6 cellular contexts compared by ENCODE assay signal in the genomic region with DNA sequence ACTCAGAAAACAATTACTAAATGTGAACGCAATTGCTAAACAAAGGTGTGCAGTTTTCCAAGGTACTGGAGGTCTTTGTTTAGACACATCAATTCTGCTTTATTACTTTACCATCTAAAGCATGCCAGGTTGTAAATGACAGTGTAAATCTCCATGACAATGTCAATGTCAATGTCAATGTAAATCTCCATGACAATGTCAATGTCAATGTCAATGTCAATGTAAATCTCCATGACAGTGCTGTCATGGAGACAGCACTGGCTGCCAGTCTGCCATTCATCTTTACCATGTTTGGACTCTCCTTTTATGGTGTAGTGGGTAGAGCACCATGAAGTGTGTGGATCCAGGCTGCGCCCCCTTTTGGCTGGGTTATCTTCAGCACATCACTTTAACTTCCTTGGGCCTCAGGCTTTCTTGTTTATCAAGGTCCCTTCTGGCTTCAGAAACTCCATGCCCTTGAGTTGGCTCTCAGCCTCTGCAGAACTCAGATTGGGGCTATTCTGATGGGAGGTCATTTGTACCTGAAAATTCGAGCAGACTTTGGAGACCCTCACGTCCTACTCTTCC.
DNase-seq lines count a peak whose midpoint lies in the region; ATAC-seq, FAIRE-seq and TF ChIP-seq lines count a peak whose summit lies in the region.
"Not testable (repeated sequence)": the region's sequence is repeated elsewhere in the genome, so short reads cannot be mapped to it uniquely, and the experiment has no call there.

No MANE protein-coding gene starts in this region.

- not testable (repeated sequence) for H3K14ac ChIP-seq in H1 (ENCODE audit: insufficient read length)

- not testable (repeated sequence) for H3K4me3 ChIP-seq in HCT116 (replicated peaks in 1 of 2; ENCODE audit: low read depth in 1 of 2, low read length in 2 of 2); NT2/D1 (ENCODE audit: insufficient read length, low read depth); K562; H1 (ENCODE audit: extremely low read depth in 1 of 4, insufficient read depth in 2 of 4, low read depth in 3 of 4, low read length in 4 of 4); HepG2 (replicated peaks in 1 of 3; ENCODE audit: insufficient read depth in 1 of 3, low read depth in 2 of 3, low read length in 3 of 3)

- not testable (repeated sequence) for H3K18ac ChIP-seq in H1 (ENCODE audit: extremely low read depth, low read length)

- CTCF ChIA-PET in HCT116 (lab: Charles Lee); K562 (lab: Yijun Ruan, JAX; ENCODE audit: low intra/inter-chr PET ratio); H1 (lab: Charles Lee; ENCODE audit: partially characterized antibody); HepG2 (lab: Yijun Ruan, JAX; ENCODE audit: low intra/inter-chr PET ratio, low total read pairs): not testable (repeated sequence)

- RAD21 ChIA-PET in HCT116 (lab: Charles Lee; ENCODE audit: low non-redundant PET in 1 of 2, low total read pairs in 2 of 2, uncharacterized antibody in 2 of 2, unreplicated experiment in 2 of 2) = not testable (repeated sequence)

- H3K4ac ChIP-seq in H1 (replicated peaks; ENCODE audit: insufficient read length, low read depth, low read length) = not testable (repeated sequence)

- H3K36me3 ChIP-seq in HCT116 (ENCODE audit: control insufficient read depth in 1 of 2, insufficient read depth in 2 of 2, low read length in 2 of 2); NT2/D1 (ENCODE audit: insufficient read depth, insufficient read length, low read length); K562 (ENCODE audit: control insufficient read depth, insufficient read depth, low read length); H1 (ENCODE audit: control insufficient read depth in 2 of 4, insufficient read depth in 4 of 4, low read length in 3 of 4); HepG2 (replicated peaks in 1 of 2; ENCODE audit: control insufficient read depth in 1 of 2, insufficient read depth in 2 of 2, low read length in 2 of 2): not testable (repeated sequence)

- TF ChIP-seq RAD21 in HCT116 (IDR thresholded peaks at IDR 0.05; ENCODE audit: low read depth); K562 (CRISPR knock-in tag; conservative IDR thresholded peaks at IDR 0.05 in 1 of 2, IDR thresholded peaks at IDR 0.05 in 1 of 2); H1 (IDR thresholded peaks at IDR 0.05 in 1 of 2, conservative IDR thresholded peaks at IDR 0.05 in 1 of 2; ENCODE audit: low read depth in 2 of 2, low read length in 2 of 2); HepG2 (CRISPR knock-in tag; IDR thresholded peaks at IDR 0.05): not testable (repeated sequence)

- H2BK20ac ChIP-seq in H1 (ENCODE audit: low read length) = not testable (repeated sequence)

- peak; percentile 63; the same call in 1 of the 2 replicates for ATAC-seq in HCT116
- peak; percentile 57; the same call in 2 of the 3 replicates for ATAC-seq in K562
- not testable (repeated sequence) for ATAC-seq in HepG2

- TF ChIP-seq EP300 in K562 (IDR thresholded peaks at IDR 0.05; ENCODE audit: low read length); H1 (IDR thresholded peaks at IDR 0.05; ENCODE audit: borderline replicate concordance in 1 of 2, low read depth in 2 of 2, low read length in 2 of 2); HepG2 (IDR thresholded peaks at IDR 0.05; ENCODE audit: low read depth in 2 of 2, low read length in 2 of 2); HepG2 (CRISPR knock-in tag; IDR thresholded peaks at IDR 0.05; ENCODE audit: borderline replicate concordance): not testable (repeated sequence)

- H4K8ac ChIP-seq in H1 (ENCODE audit: extremely low read depth, insufficient read depth, low read length) = not testable (repeated sequence)

- not testable (repeated sequence) for H3K23me2 ChIP-seq in H1 (ENCODE audit: low read depth, low read length)

- not testable (repeated sequence) for H3K56ac ChIP-seq in H1 (replicated peaks; ENCODE audit: insufficient read length, low read depth, low read length)

- not testable (repeated sequence) for H3K79me1 ChIP-seq in H1 (ENCODE audit: low read depth, low read length)

- not testable (repeated sequence) for H3K9me1 ChIP-seq in K562 (ENCODE audit: control insufficient read depth, insufficient read depth, low read length)

- not testable (repeated sequence) for H3K23ac ChIP-seq in H1 (ENCODE audit: insufficient read length)

- H2BK12ac ChIP-seq in H1 (ENCODE audit: low read depth, low read length) = not testable (repeated sequence)

- TF ChIP-seq POLR2A in HCT116 (IDR thresholded peaks at IDR 0.05; ENCODE audit: borderline replicate concordance, extremely low read depth, insufficient read depth, insufficient read length); K562 (conservative IDR thresholded peaks at IDR 0.05); H1 (IDR thresholded peaks at IDR 0.05; ENCODE audit: control extremely low read depth in 1 of 2, low read depth in 2 of 2, low read length in 2 of 2); HepG2 (IDR thresholded peaks at IDR 0.05; ENCODE audit: insufficient read depth in 1 of 2, low read depth in 2 of 2, low read length in 2 of 2): not testable (repeated sequence)

- not testable (repeated sequence) for H2BK5ac ChIP-seq in H1 (ENCODE audit: low read depth, low read length)

- not testable (repeated sequence) for BruUV-seq in HCT116 (replicated peaks; lab: Mats Ljungman, UMichigan); K562 (replicated peaks; lab: Mats Ljungman, UMichigan); HepG2 (replicated peaks; lab: Mats Ljungman, UMichigan)

- not testable (repeated sequence) for H3K9me3 ChIP-seq in HCT116 (ENCODE audit: control insufficient read depth in 1 of 2, insufficient read depth in 1 of 2, low read depth in 1 of 2, low read length in 2 of 2); NT2/D1 (ENCODE audit: insufficient read depth, low read length); K562 (replicated peaks; ENCODE audit: control insufficient read depth, insufficient read depth, low read depth, low read length); H1 (ENCODE audit: insufficient read depth in 2 of 2, low read depth in 1 of 2, low read length in 1 of 2); HepG2 (ENCODE audit: low read length)

- H2BK15ac ChIP-seq in H1 (ENCODE audit: low read length) = not testable (repeated sequence)

- H3K27ac ChIP-seq in HCT116 (ENCODE audit: low read depth, low read length); K562 (ENCODE audit: extremely low read depth, low read depth, low read length); H1 (ENCODE audit: low read depth, low read length); HepG2 (ENCODE audit: extremely low read length, insufficient read depth, low read length): not testable (repeated sequence)

- H4K5ac ChIP-seq in H1 (ENCODE audit: insufficient read length, low read depth, low read length) = not testable (repeated sequence)

- not testable (repeated sequence) for H3K4me2 ChIP-seq in HCT116 (ENCODE audit: low read length); K562 (ENCODE audit: insufficient read depth, low read length); H1 (ENCODE audit: insufficient read depth in 1 of 2, low read depth in 2 of 2, low read length in 2 of 2); HepG2 (ENCODE audit: low read depth, low read length)

- FAIRE-seq in GM19239 (lab: Jason Lieb, UNC) (peak; percentile 33), K562 (lab: Jason Lieb, UNC) (peak; percentile 32), H1 (lab: Jason Lieb, UNC) (peak; percentile 50), HepG2 (lab: Jason Lieb, UNC) (peak; percentile 65)

- H3K4me1 ChIP-seq in HCT116 (ENCODE audit: control insufficient read depth in 1 of 2, insufficient read depth in 2 of 2, low read length in 2 of 2); NT2/D1 (ENCODE audit: insufficient read depth, insufficient read length); K562 (replicated peaks in 1 of 2; ENCODE audit: control insufficient read depth in 2 of 2, insufficient read depth in 2 of 2, low read length in 2 of 2); H1 (replicated peaks in 1 of 4; ENCODE audit: control insufficient read depth in 3 of 4, insufficient read depth in 4 of 4, low read length in 3 of 4); HepG2 (ENCODE audit: insufficient read depth, low read length): not testable (repeated sequence)

- intact Hi-C loops in HCT116 (cut with micrococcal nuclease); K562 (cut with micrococcal nuclease); HepG2 (cut with micrococcal nuclease; ENCODE audit: unreplicated experiment): not testable (repeated sequence)

- H3K27me3 ChIP-seq in HCT116 (ENCODE audit: insufficient read depth, low read length); NT2/D1 (ENCODE audit: insufficient read depth, insufficient read length); K562 (ENCODE audit: control insufficient read depth in 2 of 2, insufficient read depth in 2 of 2, low read length in 2 of 2); H1 (replicated peaks in 1 of 4; ENCODE audit: control insufficient read depth in 3 of 4, extremely low read depth in 1 of 4, insufficient read depth in 3 of 4, low read length in 3 of 4); HepG2 (ENCODE audit: control insufficient read depth in 1 of 2, insufficient read depth in 2 of 2, low read length in 2 of 2): not testable (repeated sequence)

- H4K20me1 ChIP-seq in HCT116 (ENCODE audit: insufficient read depth); K562 (replicated peaks; ENCODE audit: control insufficient read depth, insufficient read depth, low read length); H1 (replicated peaks in 1 of 2; ENCODE audit: control insufficient read depth in 1 of 2, insufficient read depth in 2 of 2, low read length in 2 of 2); HepG2 (ENCODE audit: insufficient read depth, low read length): not testable (repeated sequence)

- TF ChIP-seq CTCF in HCT116 (IDR thresholded peaks at IDR 0.05 in 2 of 3, conservative IDR thresholded peaks at IDR 0.05 in 1 of 3; ENCODE audit: borderline replicate concordance in 1 of 3, insufficient read depth in 1 of 3, low read depth in 2 of 3, low read length in 2 of 3); K562 (IDR thresholded peaks at IDR 0.05 in 2 of 3, conservative IDR thresholded peaks at IDR 0.05 in 1 of 3; ENCODE audit: insufficient read depth in 2 of 3, low read depth in 1 of 3, low read length in 3 of 3); H1 (IDR thresholded peaks at IDR 0.05; ENCODE audit: control extremely low read depth in 1 of 3, insufficient read depth in 1 of 3, low read depth in 1 of 3, low read length in 3 of 3); HepG2 (CRISPR knock-in tag; IDR thresholded peaks at IDR 0.05): not testable (repeated sequence)

- WGBS in K562 (ENCODE audit: insufficient coverage, low coverage, missing lambda C conversion rate) = no CpG with 5 or more reads among the region's 4 CpGs
- WGBS in H1 (ENCODE audit: extremely low coverage in 1 of 2, insufficient coverage in 1 of 2, insufficient read length in 1 of 2, insufficient replicate concordance in 2 of 2, low coverage in 1 of 2, low lambda C conversion rate in 2 of 2, missing lambda C conversion rate in 1 of 2), 2 experiments = no CpG with 5 or more reads among the region's 4 CpGs
- WGBS in HepG2 (ENCODE audit: low lambda C conversion rate) = no CpG with 5 or more reads among the region's 4 CpGs

- POLR2A ChIA-PET in HCT116 (lab: Charles Lee); K562 (lab: Yijun Ruan, JAX); H1 (lab: Charles Lee; ENCODE audit: partially characterized antibody); HepG2 (lab: Yijun Ruan, JAX): not testable (repeated sequence)

- not testable (repeated sequence) for H3K9ac ChIP-seq in HCT116 (ENCODE audit: low read length); NT2/D1 (ENCODE audit: insufficient read length, low read depth); K562 (ENCODE audit: insufficient read depth in 1 of 2, low read depth in 2 of 2, low read length in 2 of 2); H1 (replicated peaks in 1 of 4; ENCODE audit: extremely low read depth in 1 of 4, low read depth in 3 of 4, low read length in 3 of 4); HepG2 (ENCODE audit: insufficient read depth, low read depth, low read length)

- H2AFZ ChIP-seq in HCT116 (ENCODE audit: low read depth, low read length, poor library complexity, severe bottlenecking); K562 (ENCODE audit: low read depth, low read length); H1 (ENCODE audit: low read length); HepG2 (ENCODE audit: low read length): not testable (repeated sequence)

- H4K91ac ChIP-seq in H1 (replicated peaks; ENCODE audit: insufficient read length, low read length) = not testable (repeated sequence)

- not testable (repeated sequence) for H2AK5ac ChIP-seq in H1 (ENCODE audit: low read depth, low read length)

- H3K79me2 ChIP-seq in HCT116 (ENCODE audit: insufficient read depth, low read length); K562 (ENCODE audit: control insufficient read depth, insufficient read depth, low read length); H1 (ENCODE audit: control insufficient read depth in 1 of 2, insufficient read depth in 2 of 2, low read length in 2 of 2); HepG2 (ENCODE audit: insufficient read depth, low read length): not testable (repeated sequence)

- H3K9me2 ChIP-seq in HCT116 (ENCODE audit: insufficient read depth) = not testable (repeated sequence)

- H2BK120ac ChIP-seq in H1 (replicated peaks; ENCODE audit: low read depth, low read length) = not testable (repeated sequence)

- in situ Hi-C loops in K562 (cut with MboI); HepG2 (cut with HindIII; ENCODE audit: extremely low pct_ligation_motif_present, low pct_unique_long_range_greater_than_20kb): not testable (repeated sequence)

- DNase-seq in GM19239 (ENCODE audit: insufficient read length, low spot score); HCT116 (ENCODE audit: low read depth, low spot score); K562 (ENCODE audit: extremely low read depth in 1 of 4, low spot score in 3 of 4); H1 (ENCODE audit: low read depth in 1 of 2, low spot score in 2 of 2); HepG2 (ENCODE audit: low spot score): not testable (repeated sequence)
- peak; percentile 5 for DNase-seq in NT2/D1 (ENCODE audit: low read depth, low spot score)
